Comparison of ENCODE assay signal across 1 cellular context in the genomic region with DNA sequence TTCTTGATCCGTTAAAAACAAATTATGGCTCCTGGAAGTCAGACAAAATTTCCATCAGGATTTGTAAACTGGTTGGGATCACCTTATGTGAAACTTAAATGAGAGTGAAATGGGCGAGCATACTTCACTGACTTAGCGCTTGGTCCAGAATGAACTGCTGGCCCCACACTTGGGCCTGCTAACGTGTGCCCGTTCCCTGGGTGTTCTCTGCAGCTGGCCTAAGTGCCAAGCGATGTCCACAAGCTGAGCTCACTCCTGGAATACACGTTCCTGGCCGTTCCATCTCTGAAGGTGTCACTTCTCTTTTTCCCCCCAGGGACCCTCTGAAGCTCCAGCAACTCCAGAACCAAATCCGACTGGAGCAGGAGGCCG.
TF ChIP-seq lines count a peak whose summit lies in the region.

No MANE protein-coding gene starts in this region.

TF ChIP-seq in IMR-90, 13 proteins besides CTCF, POLR2A, EP300 and RAD21 (continued from another document):
- no peak for TF ChIP-seq USF2 (IDR thresholded peaks at IDR 0.05; ENCODE audit: low read depth, low read length)
- TF ChIP-seq RCOR1 (IDR thresholded peaks at IDR 0.05; ENCODE audit: insufficient replicate concordance, low read length), result no peak
- no peak for TF ChIP-seq NFE2L2 (IDR thresholded peaks at IDR 0.05; ENCODE audit: low read depth, low read length)
